In genomic region chr1:913491-914252, GRCh38 we compare ENCODE assay signal across 1 cellular context.
TF ChIP-seq lines count a peak whose summit lies in the region.

No MANE protein-coding gene starts in this region.

TF ChIP-seq in K562, 482 proteins besides CTCF, POLR2A, EP300 and RAD21:
- TF ChIP-seq KDM5B (IDR thresholded peaks at IDR 0.05; ENCODE audit: insufficient replicate concordance, low read depth, low read length) (peak; percentile 38), UBTF (IDR thresholded peaks at IDR 0.05; ENCODE audit: borderline replicate concordance in 1 of 2, low read depth in 2 of 2, low read length in 2 of 2) (no peak), POLR2G (IDR thresholded peaks at IDR 0.05; ENCODE audit: low read depth, low read length) (peak; percentile 27; the same call in 1 of the 2 replicates), HNRNPK (IDR thresholded peaks at IDR 0.05; ENCODE audit: low read depth, low read length, poor library complexity, severe bottlenecking) (no peak), MAX (CRISPR knock-in tag; IDR thresholded peaks at IDR 0.05) (peak; percentile 22; the same call in 1 of the 2 replicates)
